In the genomic region with DNA sequence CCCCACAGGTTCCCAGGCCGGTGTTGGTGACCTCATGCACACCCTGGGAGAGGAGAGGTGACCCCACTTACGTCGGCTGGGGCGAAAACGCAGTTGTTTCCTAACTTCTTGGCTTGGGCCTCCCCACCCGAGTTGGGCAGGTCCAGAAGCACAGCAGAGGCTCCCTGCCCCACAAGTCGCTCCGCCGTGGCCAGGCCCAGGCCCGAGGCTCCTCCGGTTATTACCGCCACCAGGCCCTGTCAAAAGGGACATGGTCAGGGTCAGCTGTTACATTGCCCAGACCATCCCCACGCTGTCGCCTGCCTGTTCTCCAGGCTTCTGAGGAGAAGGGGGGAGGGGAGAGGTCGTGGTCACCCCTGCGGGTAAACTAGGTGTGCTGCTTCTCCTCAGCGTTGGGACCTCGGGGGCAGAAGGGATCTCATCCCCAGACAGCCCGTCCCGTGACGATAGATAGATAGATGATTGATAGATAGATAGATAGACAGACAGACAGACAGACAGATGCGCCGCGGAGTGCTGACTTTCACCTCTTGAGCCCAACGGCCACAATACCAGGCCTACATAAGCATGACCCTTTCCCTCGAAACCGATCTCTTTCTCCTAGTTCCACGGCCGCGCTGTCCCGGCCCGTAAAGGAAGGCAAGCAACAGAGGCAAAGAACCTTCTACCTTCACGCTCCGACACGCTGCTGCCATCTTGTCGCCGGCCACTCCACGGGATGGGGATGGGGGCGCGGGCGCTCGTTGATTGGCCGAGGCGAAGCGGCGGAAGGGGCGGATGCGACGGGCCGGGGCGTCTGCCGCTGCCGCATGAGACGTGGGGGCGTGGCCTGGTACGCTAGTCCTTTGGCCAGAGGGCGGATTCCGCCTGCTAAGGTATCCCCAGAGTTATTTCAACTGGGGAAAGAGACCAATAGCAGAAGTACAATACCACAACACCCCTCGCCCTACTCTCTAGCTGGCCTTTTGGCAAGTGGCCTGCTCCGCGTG, we compare ENCODE assay signal across 8 cellular contexts. TPM values are rescaled to one million over a fixed set of nuclear protein-coding genes. Genes with fewer than 3 reads are reported as not detected.
A peak's percentile ranks its signal among the peaks of the same experiment; 100 is the strongest.
DNase-seq lines count a peak whose midpoint lies in the region; ATAC-seq, FAIRE-seq and TF ChIP-seq lines count a peak whose summit lies in the region.

A gene (minus strand): TSS at position 720 of the 989 bp plus-strand sequence. CDS start 25 bp downstream, at position 695.

- POLR2A ChIA-PET in H1 (lab: Charles Lee; ENCODE audit: partially characterized antibody): interaction anchor here (0.8 to 5.8 kb wide), 2 partner anchors 11 to 57 kb away, joined by 3 to 33 read pairs; a partner anchor contains a TSS

- H3K56ac ChIP-seq in H1 (replicated peaks; ENCODE audit: insufficient read length, low read depth, low read length): no peak within 1 kb of the TSS
- H3K56ac ChIP-seq in mesendoderm (ENCODE audit: low read length): peak within 1 kb of the TSS; percentile 85

- H3K79me1 ChIP-seq in H1 (ENCODE audit: low read depth, low read length) (no peaks in the 10 kb centered on the region), mesendoderm (ENCODE audit: low read length) (no peaks in the 10 kb centered on the region)

- no peak within 1 kb of the TSS for H4K91ac ChIP-seq in H1 (replicated peaks; ENCODE audit: insufficient read length, low read length)

- H2BK5ac ChIP-seq in H1 (ENCODE audit: low read depth, low read length) (peak within 1 kb of the TSS; percentile 60; the same call in 1 of the 2 replicates), mesendoderm (ENCODE audit: low read length) (no peak within 1 kb of the TSS)

- H2BK120ac ChIP-seq in H1 (replicated peaks; ENCODE audit: low read depth, low read length): no peak within 1 kb of the TSS
- no peak within 1 kb of the TSS for H2BK120ac ChIP-seq in mesendoderm (ENCODE audit: low read depth, low read length)

- H4K8ac ChIP-seq in H1 (ENCODE audit: extremely low read depth, insufficient read depth, low read length): peak within 1 kb of the TSS; percentile 39; the same call in 1 of the 2 replicates
- H4K8ac ChIP-seq in mesendoderm (ENCODE audit: low read depth, low read length): no peak within 1 kb of the TSS

- ATAC-seq in activated CD8-positive, alpha-beta memory T cell treated with anti-CD3 and anti-CD28 coated beads, Interleukin-2, amount 10 ng/mL, durations not matched to agents 7 days and 5 days: peak; percentile 96

- H2BK15ac ChIP-seq in H1 (ENCODE audit: low read length) (no peak within 1 kb of the TSS), mesendoderm (replicated peaks; ENCODE audit: low read depth) (no peak within 1 kb of the TSS)

- peak within 1 kb of the TSS; percentile 68 to 83 for H3K4me2 ChIP-seq in H1 (ENCODE audit: insufficient read depth in 1 of 2, low read depth in 2 of 2, low read length in 2 of 2)
- peak within 1 kb of the TSS; percentile 54 for H3K4me2 ChIP-seq in mesendoderm (ENCODE audit: low read length)

- 10% methylated on average over 37 of the region's 61 CpGs; no CpG with 5 or more reads in 1 of the 2 experiments for WGBS in H1 (ENCODE audit: extremely low coverage in 1 of 2, insufficient coverage in 1 of 2, insufficient read length in 1 of 2, insufficient replicate concordance in 2 of 2, low coverage in 1 of 2, low lambda C conversion rate in 2 of 2, missing lambda C conversion rate in 1 of 2), 2 experiments
- WGBS in mesendoderm (ENCODE audit: extremely low coverage, insufficient coverage, low lambda C conversion rate): no CpG with 5 or more reads among the region's 61 CpGs

- TF ChIP-seq RAD21 in H1 (IDR thresholded peaks at IDR 0.05 in 1 of 2, conservative IDR thresholded peaks at IDR 0.05 in 1 of 2; ENCODE audit: low read depth in 2 of 2, low read length in 2 of 2): no peak

- no peaks in the 10 kb centered on the region for H3K9me3 Mint-ChIP-seq in activated CD8-positive, alpha-beta memory T cell treated with anti-CD3 and anti-CD28 coated beads, Interleukin-2, amount 10 ng/mL, durations not matched to agents 7 days and 5 days (ENCODE audit: low read depth)

- H3K9me3 ChIP-seq in NT2/D1 (ENCODE audit: insufficient read depth, low read length) (no peaks in the 10 kb centered on the region), H1 (ENCODE audit: insufficient read depth in 2 of 2, low read depth in 1 of 2, low read length in 1 of 2) (no peaks in the 10 kb centered on the region)

- CTCF ChIA-PET in activated CD8-positive, alpha-beta memory T cell treated with anti-CD3 and anti-CD28 coated beads, Interleukin-2, amount 10 ng/mL, durations not matched to agents 7 days and 5 days (lab: Charles Lee): interaction anchor here (1.1 to 3.2 kb wide), 5 partner anchors 11 to 147 kb away, joined by 3 to 11 read pairs (median 6); a partner anchor contains a TSS
- CTCF ChIA-PET in H1 (lab: Charles Lee; ENCODE audit: partially characterized antibody): interaction anchor here (0.8 to 1.2 kb wide), 2 partner anchors 12 kb away, joined by 3 to 4 read pairs; a partner anchor contains a TSS

- H3K4ac ChIP-seq in H1 (replicated peaks; ENCODE audit: insufficient read length, low read depth, low read length) (no peak within 1 kb of the TSS), mesendoderm (ENCODE audit: low read depth, low read length) (no peak within 1 kb of the TSS)

- peaks cover 43% of the 10 kb centered on the region for H3K4me1 Mint-ChIP-seq in activated CD8-positive, alpha-beta memory T cell treated with anti-CD3 and anti-CD28 coated beads, Interleukin-2, amount 10 ng/mL, durations not matched to agents 7 days and 5 days

- H3K27ac Mint-ChIP-seq in activated CD8-positive, alpha-beta memory T cell treated with anti-CD3 and anti-CD28 coated beads, Interleukin-2, amount 10 ng/mL, durations not matched to agents 7 days and 5 days: peak within 1 kb of the TSS; percentile 90

- H3K27me3 ChIP-seq in NT2/D1 (ENCODE audit: insufficient read depth, insufficient read length): peaks cover 22% of the 10 kb centered on the region
- H3K27me3 ChIP-seq in H1 (replicated peaks in 1 of 4; ENCODE audit: control insufficient read depth in 3 of 4, extremely low read depth in 1 of 4, insufficient read depth in 3 of 4, low read length in 3 of 4): no peaks in the 10 kb centered on the region
- H3K27me3 ChIP-seq in mesendoderm (ENCODE audit: insufficient read depth, low read length, poor library complexity): no peaks in the 10 kb centered on the region

- no peak for TF ChIP-seq EP300 in H1 (IDR thresholded peaks at IDR 0.05; ENCODE audit: borderline replicate concordance in 1 of 2, low read depth in 2 of 2, low read length in 2 of 2)

- H3K4me3 Mint-ChIP-seq in activated CD8-positive, alpha-beta memory T cell treated with anti-CD3 and anti-CD28 coated beads, Interleukin-2, amount 10 ng/mL, durations not matched to agents 7 days and 5 days: peak within 1 kb of the TSS; percentile 98

- peaks cover 2% of the 10 kb centered on the region for H3K36me3 Mint-ChIP-seq in activated CD8-positive, alpha-beta memory T cell treated with anti-CD3 and anti-CD28 coated beads, Interleukin-2, amount 10 ng/mL, durations not matched to agents 7 days and 5 days

- no peak within 1 kb of the TSS for H2BK20ac ChIP-seq in H1 (ENCODE audit: low read length)

- no peaks in the 10 kb centered on the region for H3K27me3 Mint-ChIP-seq in activated CD8-positive, alpha-beta memory T cell treated with anti-CD3 and anti-CD28 coated beads, Interleukin-2, amount 10 ng/mL, durations not matched to agents 7 days and 5 days

- H3K23me2 ChIP-seq in H1 (ENCODE audit: low read depth, low read length): peaks cover 6% of the 10 kb centered on the region; the same call in 1 of the 2 replicates

- H3K14ac ChIP-seq in H1 (ENCODE audit: insufficient read length): no peak within 1 kb of the TSS

- TF ChIP-seq POLR2A in H1 (IDR thresholded peaks at IDR 0.05; ENCODE audit: control extremely low read depth in 1 of 2, low read depth in 2 of 2, low read length in 2 of 2): peak in 1 of 2 experiments; percentile 53; a peak in 2 of 3 replicates

- H4K20me1 ChIP-seq in H1 (replicated peaks in 1 of 2; ENCODE audit: control insufficient read depth in 1 of 2, insufficient read depth in 2 of 2, low read length in 2 of 2): no peaks in the 10 kb centered on the region

- H3K18ac ChIP-seq in H1 (ENCODE audit: extremely low read depth, low read length) (no peak within 1 kb of the TSS; the same call in 1 of the 2 replicates), mesendoderm (ENCODE audit: low read length) (no peak within 1 kb of the TSS)

- DNase-seq in CMK (ENCODE audit: low read depth): peak; percentile 60
- DNase-seq in GM20000 (ENCODE audit: low spot score): peak; percentile 83
- peak; percentile 87 for DNase-seq in HT-29 (ENCODE audit: low spot score)
- peak; percentile 93 for DNase-seq in NT2/D1 (ENCODE audit: low read depth, low spot score)
- DNase-seq in activated CD8-positive, alpha-beta memory T cell treated with anti-CD3 and anti-CD28 coated beads, Interleukin-2, amount 10 ng/mL, durations not matched to agents 7 days and 5 days: peak; percentile 92
- peak in 1 of 2 experiments; percentile 83 for DNase-seq in H1 (ENCODE audit: low read depth in 1 of 2, low spot score in 2 of 2)
- peak; percentile 90 for DNase-seq in mesendoderm
- DNase-seq in stimulated activated CD8-positive, alpha-beta memory T cell treated with anti-CD3 and anti-CD28 coated beads, Interleukin-15, amount 100 ng/mL, for 24 hours (ENCODE audit: low read depth): peak; percentile 58

- H3K9ac ChIP-seq in NT2/D1 (ENCODE audit: insufficient read length, low read depth) (peak within 1 kb of the TSS; percentile 96), H1 (replicated peaks in 1 of 4; ENCODE audit: extremely low read depth in 1 of 4, low read depth in 3 of 4, low read length in 3 of 4) (peak within 1 kb of the TSS in 3 of 4 experiments; percentile 58 to 91 (median 71); a peak in 6 of 7 replicates), mesendoderm (ENCODE audit: low read length) (peak within 1 kb of the TSS; percentile 77)

- peak; percentile 28 for FAIRE-seq in H1 (lab: Jason Lieb, UNC)

- TF ChIP-seq CTCF in GM20000 (IDR thresholded peaks at IDR 0.05; ENCODE audit: extremely low read depth, missing control alignments) (no peak), H1 (IDR thresholded peaks at IDR 0.05; ENCODE audit: control extremely low read depth in 1 of 3, insufficient read depth in 1 of 3, low read depth in 1 of 3, low read length in 3 of 3) (no peak)

- H3K27ac ChIP-seq in H1 (ENCODE audit: low read depth, low read length): peak within 1 kb of the TSS; percentile 67; the same call in 1 of the 2 replicates
- H3K27ac ChIP-seq in mesendoderm (ENCODE audit: low read depth, low read length): no peak within 1 kb of the TSS

- H2BK12ac ChIP-seq in H1 (ENCODE audit: low read depth, low read length): no peak within 1 kb of the TSS

- no peaks in the 10 kb centered on the region for H3K79me2 ChIP-seq in H1 (ENCODE audit: control insufficient read depth in 1 of 2, insufficient read depth in 2 of 2, low read length in 2 of 2)
- peaks cover 2% of the 10 kb centered on the region for H3K79me2 ChIP-seq in mesendoderm (ENCODE audit: control insufficient read depth, insufficient read depth, low read length)

- H3K4me1 ChIP-seq in NT2/D1 (ENCODE audit: insufficient read depth, insufficient read length): peaks cover 3% of the 10 kb centered on the region
- peaks cover 0 to 7% (median 0%) of the 10 kb centered on the region in 4 experiments; a peak in 3 of 7 replicates for H3K4me1 ChIP-seq in H1 (replicated peaks in 1 of 4; ENCODE audit: control insufficient read depth in 3 of 4, insufficient read depth in 4 of 4, low read length in 3 of 4)
- no peaks in the 10 kb centered on the region for H3K4me1 ChIP-seq in mesendoderm (ENCODE audit: control insufficient read depth, low read depth, low read length)

- H3K4me3 ChIP-seq in NT2/D1 (ENCODE audit: insufficient read length, low read depth) (peak within 1 kb of the TSS; percentile 98), H1 (ENCODE audit: extremely low read depth in 1 of 4, insufficient read depth in 2 of 4, low read depth in 3 of 4, low read length in 4 of 4) (peak within 1 kb of the TSS; percentile 74 to 94 (median 80)), mesendoderm (ENCODE audit: low read length) (peak within 1 kb of the TSS; percentile 76)

- H2AFZ ChIP-seq in H1 (ENCODE audit: low read length): peak within 1 kb of the TSS; percentile 67

- peaks cover 39% of the 10 kb centered on the region for H3K36me3 ChIP-seq in NT2/D1 (ENCODE audit: insufficient read depth, insufficient read length, low read length)
- H3K36me3 ChIP-seq in H1 (ENCODE audit: control insufficient read depth in 2 of 4, insufficient read depth in 4 of 4, low read length in 3 of 4): peaks cover 0 to 16% (median 10%) of the 10 kb centered on the region in 4 experiments; a peak in 6 of 8 replicates
- no peaks in the 10 kb centered on the region for H3K36me3 ChIP-seq in mesendoderm (ENCODE audit: control insufficient read depth, insufficient read depth, low read length)

- no peak within 1 kb of the TSS for H3K23ac ChIP-seq in H1 (ENCODE audit: insufficient read length)
- H3K23ac ChIP-seq in mesendoderm (ENCODE audit: low read length): no peak within 1 kb of the TSS

- H2AK5ac ChIP-seq in H1 (ENCODE audit: low read depth, low read length) (no peak within 1 kb of the TSS), mesendoderm (ENCODE audit: low read length) (no peak within 1 kb of the TSS)

- H4K5ac ChIP-seq in H1 (ENCODE audit: insufficient read length, low read depth, low read length): no peak within 1 kb of the TSS
- no peak within 1 kb of the TSS for H4K5ac ChIP-seq in mesendoderm (ENCODE audit: low read length)

RNA-seq across cellular contexts. Expression of the gene that starts here (rescaled TPM):
- total RNA-seq in HT-29 (2014; rRNA removed; shearing (Covaris generic)): 182 and 190 TPM in 2 replicates
- 100 to 1,000 TPM; 111 to 147 TPM for total RNA-seq in activated CD8-positive, alpha-beta memory T cell treated with anti-CD3 and anti-CD28 coated beads, Interleukin-2, amount 10 ng/mL, durations not matched to agents 7 days and 5 days
- total RNA-seq in H1 (2021; fragmentation: NEBNext Ultra II Directional; extraction: Animal tissue kit (Norgen Biotek cat#: 25700)): 114 and 116 TPM in 2 replicates
- polyA plus RNA-seq in H1 (2011; rRNA removed): 223 and 236 TPM in 2 replicates
- 227 TPM for polyA plus RNA-seq in H1 (2011; cell fraction: cytosol; rRNA removed)
- polyA plus RNA-seq in H1 (2011; cell fraction: nucleus; rRNA removed): 156 TPM
- polyA plus RNA-seq in H1 (2012, experiment 1 of 2): 129 to 187 TPM (median 174 TPM) in 4 replicates
- 204 TPM for polyA plus RNA-seq in H1 (2012, experiment 2 of 2)
- 104 TPM for polyA plus RNA-seq in H1 (2013, experiment 1 of 2)
- 99.9 TPM for polyA plus RNA-seq in H1 (2013, experiment 2 of 2)
- polyA minus RNA-seq in H1 (2011; rRNA and poly(A)+ RNA removed): 107 and 123 TPM in 2 replicates
- polyA minus RNA-seq in H1 (2011; cell fraction: cytosol; rRNA and poly(A)+ RNA removed): 44.4 TPM
- 29.3 TPM for polyA minus RNA-seq in H1 (2011; cell fraction: nucleus; rRNA and poly(A)+ RNA removed)
- polyA plus RNA-seq in mesendoderm (2013, experiment 1 of 2): 108 TPM
- 108 TPM for polyA plus RNA-seq in mesendoderm (2013, experiment 2 of 2)
